Comparison of ENCODE assay signal across 9 cellular contexts in genomic region chr1:34113887-34114286, GRCh38. TPM values are rescaled to one million over a fixed set of nuclear protein-coding genes. Genes with fewer than 3 reads are reported as not detected.
DNase-seq lines count a peak whose midpoint lies in the region; ATAC-seq, FAIRE-seq and TF ChIP-seq lines count a peak whose summit lies in the region.
"Had no signal": no experiment of that assay in that cellular context is flagged by ENCODE, and none has a peak within 500 bp of the region (broad histone marks: within the 10 kb centered on the region; RNA-seq: fewer than 3 reads in every experiment).

No MANE protein-coding gene starts in this region.

- TF ChIP-seq CTCF in D721Med (IDR thresholded peaks at IDR 0.05; ENCODE audit: insufficient read depth, missing control alignments) (peak; percentile 1), left lung (IDR thresholded peaks at IDR 0.05) (no peak)

- H3K4me3 ChIP-seq in left lung: no peak overlapping the region

- DNase-seq in D721Med (ENCODE audit: insufficient read length, low spot score) (no peak), LoVo (ENCODE audit: low spot score) (peak; percentile 17), amniotic epithelial cell (ENCODE audit: low read depth) (peak; percentile 0), left lung (no peak), GM19240 (ENCODE audit: insufficient read length, low spot score) (no peak), NCI-H1092 (lab: John Stamatoyannopoulos, UW) (no peak), COLO829 (ENCODE audit: low spot score) (no peak)
- DNase-seq in activated CD4-positive, alpha-beta memory T cell treated with anti-CD3 and anti-CD28 coated beads, Interleukin-2, amount 10 ng/mL, durations not matched to agents 7 days and 5 days: no peak
- DNase-seq: stimulated activated CD4-positive, alpha-beta T cell treated with anti-CD3 and anti-CD28 coated beads, Interleukin-4, amount 100 ng/mL, for 1 hour had no signal

- peaks cover 0 to 8% of the 10 kb centered on the region in 2 donors for H3K27me3 ChIP-seq in left lung

- CTCF ChIA-PET in activated CD4-positive, alpha-beta memory T cell treated with anti-CD3 and anti-CD28 coated beads, Interleukin-2, amount 10 ng/mL, durations not matched to agents 7 days and 5 days (lab: Charles Lee): no interaction called here

- peak; percentile 26 for ATAC-seq in left lung

- H3K4me3 Mint-ChIP-seq in activated CD4-positive, alpha-beta memory T cell treated with anti-CD3 and anti-CD28 coated beads, Interleukin-2, amount 10 ng/mL, durations not matched to agents 7 days and 5 days: no peak overlapping the region

- H3K27ac ChIP-seq in left lung: no peak overlapping the region

- POLR2A ChIA-PET in activated CD4-positive, alpha-beta memory T cell treated with anti-CD3 and anti-CD28 coated beads, Interleukin-2, amount 10 ng/mL, durations not matched to agents 7 days and 5 days (lab: Charles Lee): no interaction called here

- peaks cover 9% of the 10 kb centered on the region for H3K9me3 Mint-ChIP-seq in activated CD4-positive, alpha-beta memory T cell treated with anti-CD3 and anti-CD28 coated beads, Interleukin-2, amount 10 ng/mL, durations not matched to agents 7 days and 5 days

- no peaks in the 10 kb centered on the region for H3K36me3 Mint-ChIP-seq in activated CD4-positive, alpha-beta memory T cell treated with anti-CD3 and anti-CD28 coated beads, Interleukin-2, amount 10 ng/mL, durations not matched to agents 7 days and 5 days (ENCODE audit: low read depth)

- H3K4me1 Mint-ChIP-seq in activated CD4-positive, alpha-beta memory T cell treated with anti-CD3 and anti-CD28 coated beads, Interleukin-2, amount 10 ng/mL, durations not matched to agents 7 days and 5 days: no peaks in the 10 kb centered on the region

- peaks cover 0 to 26% of the 10 kb centered on the region in 2 donors for H3K9me3 ChIP-seq in left lung

- H3K4me1 ChIP-seq in left lung: no peaks in the 10 kb centered on the region

- no peaks in the 10 kb centered on the region for H3K27me3 Mint-ChIP-seq in activated CD4-positive, alpha-beta memory T cell treated with anti-CD3 and anti-CD28 coated beads, Interleukin-2, amount 10 ng/mL, durations not matched to agents 7 days and 5 days

- H3K27ac Mint-ChIP-seq in activated CD4-positive, alpha-beta memory T cell treated with anti-CD3 and anti-CD28 coated beads, Interleukin-2, amount 10 ng/mL, durations not matched to agents 7 days and 5 days: no peak overlapping the region

- no peaks in the 10 kb centered on the region for H3K36me3 ChIP-seq in left lung

- FAIRE-seq in D721Med (lab: Jason Lieb, UNC): no peak

- intact Hi-C loops in left lung (cut with DNase I): no loop called here

RNA-seq across cellular contexts. Expression of gene CSMD2, which starts 51.1 kb away (rescaled TPM):
- total RNA-seq in left lung: under 1 TPM; 0.52 to 0.81 TPM
- total RNA-seq in activated CD4-positive, alpha-beta memory T cell treated with anti-CD3 and anti-CD28 coated beads, Interleukin-2, amount 10 ng/mL, durations not matched to agents 7 days and 5 days: not detected

Comparison
In these comparisons a context has a peak if more than half of its experiments do, and no peak if none do; other contexts are left out.
1. DNase-seq: peak in LoVo (single experiment) and amniotic epithelial cell (single experiment); none in D721Med (single experiment), left lung (0 of 2), GM19240 (single experiment), NCI-H1092 (single experiment), activated CD4-positive, alpha-beta memory T cell treated with anti-CD3 and anti-CD28 coated beads, Interleukin-2, amount 10 ng/mL, durations not matched to agents 7 days and 5 days (single experiment) and COLO829 (single experiment).